In genomic region chr9:110995511-110996340, GRCh38 we compare ENCODE assay signal across 14 cellular contexts. TPM values are rescaled to one million over a fixed set of nuclear protein-coding genes. Genes with fewer than 3 reads are reported as not detected.
A peak's percentile ranks its signal among the peaks of the same experiment; 100 is the strongest.
DNase-seq lines count a peak whose midpoint lies in the region; ATAC-seq, FAIRE-seq and TF ChIP-seq lines count a peak whose summit lies in the region.
"Had no signal": no experiment of that assay in that cellular context is flagged by ENCODE, and none has a peak within 500 bp of the region (broad histone marks: within the 10 kb centered on the region; RNA-seq: fewer than 3 reads in every experiment).

No MANE protein-coding gene starts in this region.

- H3K27ac ChIP-seq in SK-N-MC = peak overlapping the region; percentile 98
- peak overlapping the region in 11 of 12 donors; percentile 6 to 56 (median 37) for H3K27ac ChIP-seq in heart left ventricle
- H3K27ac ChIP-seq in smooth muscle cell (ENCODE audit: low read depth) = peak overlapping the region; percentile 70

- 51 to 58% (median 57%) methylated on average over 5 of the region's 5 CpGs for WGBS in heart left ventricle, 4 donors
- WGBS in smooth muscle cell (ENCODE audit: low lambda C conversion rate) = 25% methylated on average over 5 of the region's 5 CpGs

- intact Hi-C loops in heart left ventricle (cut with DNase I) = loop anchor here in 1 of 10 donors (10.0 kb wide), 1 partner anchor 59 kb away; no protein-coding TSS in a partner anchor

- no peaks in the 10 kb centered on the region for H3K79me2 ChIP-seq in smooth muscle cell (ENCODE audit: low read depth)

- peaks cover 2% of the 10 kb centered on the region for H3K27me3 Mint-ChIP-seq in T-helper 2 cell treated with Interferon-gamma antibody and Interleukin-4, amounts not matched to agents 5 μg/mL and 100 μg/mL, for 36 hours (ENCODE audit: low read depth)
- H3K27me3 Mint-ChIP-seq: activated T-helper 17 cell treated with anti-CD3 and anti-CD28 coated beads, Interleukin-2, amount 50 U/mL, for 72 hours; IgD-negative memory B cell had no signal

- TF ChIP-seq POLR2A in GM12891 (IDR thresholded peaks at IDR 0.05; ENCODE audit: low read depth, low read length) (no peak), heart left ventricle (IDR thresholded peaks at IDR 0.05) (no peak)

- H3K9ac ChIP-seq in SK-N-MC (ENCODE audit: insufficient read length) (peak overlapping the region; percentile 60), smooth muscle cell (ENCODE audit: low read depth) (no peak overlapping the region)

- H3K4me3 Mint-ChIP-seq in T-helper 2 cell treated with Interferon-gamma antibody and Interleukin-4, amounts not matched to agents 5 μg/mL and 100 μg/mL, for 36 hours = no peak overlapping the region
- H3K4me3 Mint-ChIP-seq: activated T-helper 17 cell treated with anti-CD3 and anti-CD28 coated beads, Interleukin-2, amount 50 U/mL, for 72 hours; IgD-negative memory B cell had no signal

- H3K36me3 ChIP-seq in SK-N-MC (ENCODE audit: insufficient read depth, low read length) (no peaks in the 10 kb centered on the region), heart left ventricle (no peaks in the 10 kb centered on the region), smooth muscle cell (ENCODE audit: low read depth) (no peaks in the 10 kb centered on the region)
- H3K36me3 ChIP-seq: BE2C had no signal

- H3K27me3 ChIP-seq in heart left ventricle = no peaks in the 10 kb centered on the region
- no peaks in the 10 kb centered on the region for H3K27me3 ChIP-seq in smooth muscle cell (ENCODE audit: low read depth)
- H3K27me3 ChIP-seq: BE2C had no signal

- H3K4me1 Mint-ChIP-seq in T-helper 2 cell treated with Interferon-gamma antibody and Interleukin-4, amounts not matched to agents 5 μg/mL and 100 μg/mL, for 36 hours (ENCODE audit: low read depth) = no peaks in the 10 kb centered on the region
- H3K4me1 Mint-ChIP-seq: activated T-helper 17 cell treated with anti-CD3 and anti-CD28 coated beads, Interleukin-2, amount 50 U/mL, for 72 hours; IgD-negative memory B cell had no signal

- ATAC-seq in heart left ventricle = peak; percentile 55 to 70 (median 62)
- ATAC-seq in GM19324 (IDR thresholded peaks at IDR 0.05; ENCODE audit: low FRiP score, unreplicated experiment) = no peak
- ATAC-seq: activated T-helper 17 cell treated with anti-CD3 and anti-CD28 coated beads, Interleukin-2, amount 50 U/mL, for 72 hours had no signal

- H3K4me3 ChIP-seq in SK-N-MC (peak overlapping the region; percentile 69), heart left ventricle (no peak overlapping the region), smooth muscle cell (no peak overlapping the region)

- H3K36me3 Mint-ChIP-seq in T-helper 2 cell treated with Interferon-gamma antibody and Interleukin-4, amounts not matched to agents 5 μg/mL and 100 μg/mL, for 36 hours (ENCODE audit: low read depth) = no peaks in the 10 kb centered on the region
- H3K36me3 Mint-ChIP-seq: IgD-negative memory B cell had no signal

- no peak for FAIRE-seq in GM12891 (lab: Jason Lieb, UNC)
- FAIRE-seq: H54 had no signal

- no peak for DNase-seq in GM12891 (ENCODE audit: insufficient read length, low spot score)
- DNase-seq in SK-N-MC (ENCODE audit: low read depth, low spot score) = no peak
- peak in 1 of 5 donors; percentile 20 for DNase-seq in heart left ventricle
- DNase-seq in smooth muscle cell (lab: John Stamatoyannopoulos, UW; ENCODE audit: unreplicated experiment) = no peak
- DNase-seq in T-helper 2 cell treated with Interferon-gamma antibody and Interleukin-4, amounts not matched to agents 5 μg/mL and 100 μg/mL, for 36 hours (ENCODE audit: low spot score) = no peak
- DNase-seq in GM03348 (ENCODE audit: low spot score) = no peak
- DNase-seq in NCI-H510A (lab: John Stamatoyannopoulos, UW) = no peak
- DNase-seq: BE2C, cortex of kidney, GDM1 had no signal

- H3K4me2 ChIP-seq in smooth muscle cell = peak overlapping the region; percentile 73

- H3K9me3 Mint-ChIP-seq in T-helper 2 cell treated with Interferon-gamma antibody and Interleukin-4, amounts not matched to agents 5 μg/mL and 100 μg/mL, for 36 hours = no peaks in the 10 kb centered on the region
- H3K9me3 Mint-ChIP-seq: activated T-helper 17 cell treated with anti-CD3 and anti-CD28 coated beads, Interleukin-2, amount 50 U/mL, for 72 hours had no signal

- H4K20me1 ChIP-seq in smooth muscle cell (ENCODE audit: low read depth) = peaks cover 48% of the 10 kb centered on the region

- no peak overlapping the region for H3K27ac Mint-ChIP-seq in T-helper 2 cell treated with Interferon-gamma antibody and Interleukin-4, amounts not matched to agents 5 μg/mL and 100 μg/mL, for 36 hours
- H3K27ac Mint-ChIP-seq: activated T-helper 17 cell treated with anti-CD3 and anti-CD28 coated beads, Interleukin-2, amount 50 U/mL, for 72 hours; IgD-negative memory B cell had no signal

- H3K4me1 ChIP-seq in heart left ventricle = peaks cover 0 to 47% (median 0%) of the 10 kb centered on the region in 12 donors
- peaks cover 10% of the 10 kb centered on the region for H3K4me1 ChIP-seq in smooth muscle cell (ENCODE audit: low read depth)

- no peak overlapping the region for H2AFZ ChIP-seq in smooth muscle cell (ENCODE audit: low read depth)

- H3F3A ChIP-seq in smooth muscle cell (ENCODE audit: low read depth) = peaks cover 10% of the 10 kb centered on the region

- H3K9me3 ChIP-seq in SK-N-MC (ENCODE audit: low read depth, low read length) (no peaks in the 10 kb centered on the region; the same call in 1 of the 2 replicates), heart left ventricle (no peaks in the 10 kb centered on the region), smooth muscle cell (replicated peaks; ENCODE audit: low read depth) (no peaks in the 10 kb centered on the region)
- H3K9me3 ChIP-seq: BE2C had no signal

- TF ChIP-seq CTCF in heart left ventricle (IDR thresholded peaks at IDR 0.05) = no peak
- TF ChIP-seq CTCF in smooth muscle cell (IDR thresholded peaks at IDR 0.05; ENCODE audit: borderline replicate concordance, insufficient read depth, poor library complexity, severe bottlenecking) = no peak

TF ChIP-seq in GM12891, 5 proteins besides CTCF, POLR2A, EP300 and RAD21:
- TF ChIP-seq SPI1 (IDR thresholded peaks at IDR 0.05; ENCODE audit: low read depth, low read length) (peak; percentile 82), POLR2AphosphoS5 (IDR thresholded peaks at IDR 0.05; ENCODE audit: low read depth, low read length) (no peak)

RNA-seq across cellular contexts. Expression of gene LPAR1, which starts 42.5 kb away (rescaled TPM):
- 0.22 TPM for polyA plus RNA-seq in GM12891 (2012; ENCODE audit: low read depth, missing spikeins)
- total RNA-seq in heart left ventricle (10 to 100 TPM in 4 of 9 donors, 1 to 10 TPM in 5; 4.8 to 19.3 (median 8.4) TPM), smooth muscle cell (21.3 and 27.4 TPM in 2 replicates)
- polyA plus RNA-seq in heart left ventricle (1 to 10 TPM; 3.7 to 5.5 TPM), smooth muscle cell (13.9 and 20.5 TPM in 2 replicates)
- total RNA-seq: activated T-helper 17 cell treated with anti-CD3 and anti-CD28 coated beads, Interleukin-2, amount 50 U/mL, for 72 hours had no signal
- polyA plus RNA-seq: IgD-negative memory B cell had no signal

Comparison
In these comparisons a context has a peak if more than half of its experiments do, and no peak if none do; other contexts are left out.
1. H3K27ac ChIP-seq: peak in every context shown above with its lines; median percentile 98 in SK-N-MC; 70 in smooth muscle cell; 37 in heart left ventricle.